ENCODE assay signal across 21 cellular contexts in the genomic region with DNA sequence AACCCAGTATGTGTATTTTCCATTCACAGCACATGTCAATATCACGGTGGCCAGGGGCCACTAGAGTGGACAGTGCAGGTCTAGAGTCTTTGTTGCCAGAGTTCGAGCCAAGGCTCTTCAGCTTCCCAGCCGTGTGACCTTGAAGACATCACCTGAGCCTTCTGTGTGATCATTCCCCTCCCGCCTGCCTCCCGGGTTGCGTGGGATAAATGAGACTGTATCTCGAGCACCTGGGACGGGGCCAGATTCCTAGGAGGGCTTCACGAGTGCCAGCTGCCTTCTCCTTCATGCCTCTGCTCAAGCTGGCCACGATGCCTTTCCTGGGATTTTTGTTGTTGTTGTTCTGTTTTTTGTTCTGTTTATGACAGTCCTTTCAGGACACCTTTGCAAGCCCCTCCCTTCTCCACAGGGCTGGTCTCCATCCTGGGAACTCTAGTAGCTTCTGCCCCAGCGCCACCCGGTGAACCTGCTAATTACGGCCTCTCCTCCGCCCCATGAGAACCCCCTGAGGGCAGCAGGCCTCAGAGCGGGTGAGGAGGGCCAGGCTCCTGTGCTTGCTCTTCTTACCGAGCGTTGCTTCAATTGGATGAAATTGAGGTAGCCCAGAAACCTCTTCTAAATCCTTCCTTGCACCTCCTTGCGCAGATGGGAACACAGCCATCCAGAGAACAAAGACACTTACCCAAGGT. TPM values are rescaled to one million over a fixed set of nuclear protein-coding genes. Genes with fewer than 3 reads are reported as not detected.
DNase-seq lines count a peak whose midpoint lies in the region; ATAC-seq and TF ChIP-seq lines count a peak whose summit lies in the region.
"Had no signal": no experiment of that assay in that cellular context is flagged by ENCODE, and none has a peak within 500 bp of the region (broad histone marks: within the 10 kb centered on the region; RNA-seq: fewer than 3 reads in every experiment).

No MANE protein-coding gene starts in this region.

- TF ChIP-seq CTCF in PC-9 (conservative IDR thresholded peaks at IDR 0.05) (no peak), gastrocnemius medialis (IDR thresholded peaks at IDR 0.05 in 4 of 5, conservative IDR thresholded peaks at IDR 0.05 in 1 of 5) (no peak)

- no peak for TF ChIP-seq POLR2A in gastrocnemius medialis (IDR thresholded peaks at IDR 0.05)

- peaks cover 56% of the 10 kb centered on the region for H3F3A ChIP-seq in PC-9 (ENCODE audit: insufficient read depth, low read depth)

- BruUV-seq in PC-9 (replicated peaks; lab: Mats Ljungman, UMichigan) = no TSS peak

- no peaks in the 10 kb centered on the region for H3K9me2 ChIP-seq in PC-9 (ENCODE audit: insufficient read depth)

- intact Hi-C loops in PC-9 (cut with micrococcal nuclease; ENCODE audit: unreplicated experiment) = no loop called here
- intact Hi-C loops in head of caudate nucleus (cut with DNase I) = no loop called here
- intact Hi-C loops in gastrocnemius medialis (cut with DNase I; ENCODE audit: low total_unique reads) = no loop called here

- no peak for ATAC-seq in gastrocnemius medialis
- ATAC-seq: GM23338 had no signal

- H3K36me3 ChIP-seq in BLaER1 (no peaks in the 10 kb centered on the region), PC-9 (ENCODE audit: low read depth) (peaks cover 6% of the 10 kb centered on the region; the same call in 1 of the 2 replicates), gastrocnemius medialis (no peaks in the 10 kb centered on the region)
- H3K36me3 ChIP-seq: MG63 had no signal

- H4K20me1 ChIP-seq in BLaER1 = peaks cover 84% of the 10 kb centered on the region
- peaks cover 13% of the 10 kb centered on the region for H4K20me1 ChIP-seq in PC-9 (ENCODE audit: insufficient read depth)

- H3K4me1 ChIP-seq in BLaER1 (peaks cover 84% of the 10 kb centered on the region), PC-9 (replicated peaks; ENCODE audit: insufficient read depth) (peaks cover 69% of the 10 kb centered on the region), gastrocnemius medialis (peaks cover 22 to 29% of the 10 kb centered on the region in 2 donors)

- H3K4me3 ChIP-seq in BLaER1 (no peak overlapping the region), PC-9 (no peak overlapping the region), gastrocnemius medialis (no peak overlapping the region)
- H3K4me3 ChIP-seq: GM23338, MG63 had no signal

- H2AFZ ChIP-seq in PC-9 = no peak overlapping the region
- H2AFZ ChIP-seq: GM23338 had no signal

- in situ Hi-C loops in gastrocnemius medialis (cut with MboI; ENCODE audit: low sequenced_read_pairs in 4 of 4) = no loop called here

- DNase-seq in DMS 273 (lab: John Stamatoyannopoulos, UW; ENCODE audit: unreplicated experiment) = peak; percentile 45
- no peak for DNase-seq in DMS 273 treated with DMSO at 0.1 percent for 48 hours (lab: John Stamatoyannopoulos, UW)
- no peak for DNase-seq in PC-9
- DNase-seq in head of caudate nucleus = peak in 25 of 42 donors; percentile 37 to 81 (median 61)
- DNase-seq in germinal center (ENCODE audit: low spot score) = no peak
- DNase-seq in gastrocnemius medialis = no peak
- no peak for DNase-seq in stimulated activated CD4-positive, alpha-beta T cell treated with anti-CD3 and anti-CD28 coated beads, Interleukin-1b, Interleukin-23, amount 100 ng/mL, for 48 hours
- DNase-seq: C1 segment of cervical spinal cord; GDM1; HFFc6; KG1; MG63; NCI-H1092 treated with DMSO at 0.1 percent for 48 hours; NCI-H1694; NCI-H524 treated with DMSO at 0.1 percent for 48 hours; NK-92 treated with Interleukin-12 subunit alpha and Interleukin-12 subunit beta, amount 100 ng/mL, for 24 hours; OCI-M1 had no signal

- H3K27me3 ChIP-seq in BLaER1 (no peaks in the 10 kb centered on the region), PC-9 (ENCODE audit: insufficient read depth, low read depth) (no peaks in the 10 kb centered on the region), gastrocnemius medialis (peaks cover 23 to 27% (median 25%) of the 10 kb centered on the region in 3 donors)

- H3K9me3 ChIP-seq in BLaER1 (no peaks in the 10 kb centered on the region), PC-9 (ENCODE audit: insufficient read depth, low read depth) (no peaks in the 10 kb centered on the region), gastrocnemius medialis (no peaks in the 10 kb centered on the region)
- H3K9me3 ChIP-seq: MG63 had no signal

- peaks cover 90% of the 10 kb centered on the region for H3K79me2 ChIP-seq in PC-9 (ENCODE audit: low read depth)

- H3K4me2 ChIP-seq in BLaER1 (peak overlapping the region; percentile 82; the same call in 1 of the 2 replicates), PC-9 (peak overlapping the region; percentile 51; the same call in 1 of the 2 replicates)
- H3K4me2 ChIP-seq: GM23338 had no signal

- H3K27ac ChIP-seq in BLaER1 (no peak overlapping the region), PC-9 (0 out of 2 replicates have a peak overlapping the region, but pooled peaks have one; percentile 58), gastrocnemius medialis (peak overlapping the region in 2 of 4 donors; percentile 40 to 61)
- H3K27ac ChIP-seq: 22Rv1 had no signal

- CTCF ChIA-PET in PC-9 (lab: Charles Lee) = interaction anchor here (0.6 kb wide), 1 partner anchor 226 kb away, joined by 4 read pairs; no protein-coding TSS in a partner anchor

- no peak overlapping the region for H3K9ac ChIP-seq in BLaER1

- POLR2A ChIA-PET in PC-9 (lab: Charles Lee; ENCODE audit: unreplicated experiment) = no interaction called here

RNA-seq across cellular contexts. Expression of a gene that starts 3.9 kb away (rescaled TPM):
- 25.7 and 33.8 TPM in 2 replicates for total RNA-seq in PC-9 (2021)
- total RNA-seq in gastrocnemius medialis = 1 to 10 TPM; 2.7 to 6.2 (median 4.2) TPM
- total RNA-seq: HFFc6 had no signal

RNA-seq across cellular contexts. Expression of a gene that starts 52.6 kb away (rescaled TPM):
- total RNA-seq in PC-9 (2021) (76.3 and 89.1 TPM in 2 replicates), gastrocnemius medialis (10 to 100 TPM; 42.5 to 60.2 (median 48.9) TPM)

RNA-seq across cellular contexts. Expression of a gene that starts 57.8 kb away (rescaled TPM):
- total RNA-seq in PC-9 (2021) (3.7 and 7.5 TPM in 2 replicates), gastrocnemius medialis (under 1 TPM in 1 of 4 donors, not detected in 3; 0.63 TPM)
- total RNA-seq: HFFc6, SK-MEL-5 had no signal

Comparison
In these comparisons a context has a peak if more than half of its experiments do, and no peak if none do; other contexts are left out.
1. DNase-seq: peak in DMS 273 (single experiment) and head of caudate nucleus (25 of 42); none in DMS 273 treated with DMSO at 0.1 percent for 48 hours (single experiment), PC-9 (0 of 2), germinal center (single experiment), gastrocnemius medialis (0 of 2) and stimulated activated CD4-positive, alpha-beta T cell treated with anti-CD3 and anti-CD28 coated beads, Interleukin-1b, Interleukin-23, amount 100 ng/mL, for 48 hours (single experiment).